41 cellular contexts compared by ENCODE assay signal in genomic region chr22:22992474-22992873, GRCh38.
"Had no signal": no experiment of that assay in that cellular context is flagged by ENCODE, and none has a peak within 500 bp of the region (broad histone marks: within the 10 kb centered on the region; RNA-seq: fewer than 3 reads in every experiment).

No MANE protein-coding gene starts in this region.

- H3K4me1 ChIP-seq: adrenal gland, ascending aorta, body of pancreas, breast epithelium had no signal

- FAIRE-seq: astrocyte, bronchial epithelial cell had no signal

- H3K27ac ChIP-seq: adrenal gland, ascending aorta, body of pancreas, breast epithelium, cardiac muscle cell had no signal

- H3K4me1 Mint-ChIP-seq: activated naive CD4-positive, alpha-beta T cell treated with anti-CD3 and anti-CD28 coated beads, Interleukin-2, amount 10 ng/mL, durations not matched to agents 7 days and 5 days; activated naive CD4-positive, alpha-beta T cell treated with anti-CD3 and anti-CD28 coated beads, Interleukin-2, amount 50 U/mL, for 24 hours; activated naive CD8-positive, alpha-beta T cell treated with anti-CD3 and anti-CD28 coated beads for 36 hours; activated naive CD8-positive, alpha-beta T cell treated with anti-CD3 and anti-CD28 coated beads, Interleukin-2, amount 10 ng/mL, durations not matched to agents 7 days and 5 days; activated naive CD8-positive, alpha-beta T cell treated with anti-CD3 and anti-CD28 coated beads, Interleukin-2, amount 50 U/mL, for 24 hours; activated T-helper 17 cell treated with anti-CD3 and anti-CD28 coated beads, Interleukin-2, amount 50 U/mL, for 72 hours; brain; central memory CD8-positive, alpha-beta T cell had no signal

- ATAC-seq: activated naive CD4-positive, alpha-beta T cell treated with anti-CD3 and anti-CD28 coated beads, Interleukin-2, amount 50 U/mL, for 72 hours; activated naive CD8-positive, alpha-beta T cell treated with anti-CD3 and anti-CD28 coated beads, Interleukin-2, amount 50 U/mL, for 24 hours; activated T-cell treated with anti-CD3 and anti-CD28 coated beads, Interleukin-2, amount 50 U/mL, for 4 hours; activated T-cell treated with anti-CD3 and anti-CD28 coated beads, Interleukin-2, amount 50 U/mL, for 72 hours; activated T-helper 17 cell treated with anti-CD3 and anti-CD28 coated beads, Interleukin-2, amount 50 U/mL, for 72 hours; body of pancreas had no signal

- DNase-seq: activated effector memory CD4-positive, alpha-beta T cell treated with anti-CD3 and anti-CD28 coated beads, Interleukin-2, amount 50 U/mL, for 16 hours; activated effector memory CD4-positive, alpha-beta T cell treated with Interleukin-2 at 50 U/mL for 16 hours; activated gamma-delta T cell; activated gamma-delta T cell treated with Interleukin-2 at 50 U/mL for 16 hours; activated naive CD4-positive, alpha-beta T cell; activated naive CD4-positive, alpha-beta T cell treated with anti-CD3 and anti-CD28 coated beads for 36 hours; activated naive CD4-positive, alpha-beta T cell treated with anti-CD3 and anti-CD28 coated beads, Interleukin-2, amount 10 ng/mL, durations not matched to agents 7 days and 5 days; activated naive CD4-positive, alpha-beta T cell treated with anti-CD3 and anti-CD28 coated beads, Interleukin-2, amount 50 U/mL, for 16 hours; activated naive CD4-positive, alpha-beta T cell treated with Interleukin-2 at 50 U/mL for 16 hours; activated naive CD8-positive, alpha-beta T cell treated with anti-CD3 and anti-CD28 coated beads for 36 hours; activated naive CD8-positive, alpha-beta T cell treated with anti-CD3 and anti-CD28 coated beads, Interleukin-2, amount 10 ng/mL, durations not matched to agents 7 days and 5 days; activated naive CD8-positive, alpha-beta T cell treated with anti-CD3 and anti-CD28 coated beads, Interleukin-2, amount 50 U/mL, for 24 hours; activated T-cell treated with anti-CD3 and anti-CD28 coated beads for 4 hours; activated T-cell treated with anti-CD3 and anti-CD28 coated beads, Interleukin-2, amount 50 U/mL, for 1 hour; activated T-cell treated with anti-CD3 and anti-CD28 coated beads, Interleukin-2, amount 50 U/mL, for 24 hours; activated T-cell treated with anti-CD3 and anti-CD28 coated beads, Interleukin-2, amount 50 U/mL, for 4 hours; activated T-cell treated with anti-CD3 and anti-CD28 coated beads, Interleukin-2, amount 50 U/mL, for 48 hours; activated T-cell treated with anti-CD3 and anti-CD28 coated beads, Interleukin-2, amount 50 U/mL, for 72 hours; adrenal gland; amniotic stem cell; amygdala; anterior cingulate cortex; aorta; body of pancreas; brain microvascular endothelial cell; caudate nucleus; central memory CD4-positive, alpha-beta T cell; cerebellar nuclear complex had no signal

- H3K4me3 Mint-ChIP-seq: activated naive CD4-positive, alpha-beta T cell treated with anti-CD3 and anti-CD28 coated beads for 36 hours; activated naive CD4-positive, alpha-beta T cell treated with anti-CD3 and anti-CD28 coated beads, Interleukin-2, amount 10 ng/mL, durations not matched to agents 7 days and 5 days; activated naive CD4-positive, alpha-beta T cell treated with anti-CD3 and anti-CD28 coated beads, Interleukin-2, amount 50 U/mL, for 24 hours; activated naive CD8-positive, alpha-beta T cell; activated naive CD8-positive, alpha-beta T cell treated with anti-CD3 and anti-CD28 coated beads for 36 hours; activated naive CD8-positive, alpha-beta T cell treated with anti-CD3 and anti-CD28 coated beads, Interleukin-2, amount 10 ng/mL, durations not matched to agents 7 days and 5 days; activated naive CD8-positive, alpha-beta T cell treated with anti-CD3 and anti-CD28 coated beads, Interleukin-2, amount 50 U/mL, for 24 hours; activated T-cell treated with anti-CD3 and anti-CD28 coated beads, Interleukin-2, amount 50 U/mL, for 24 hours; activated T-cell treated with anti-CD3 and anti-CD28 coated beads, Interleukin-2, amount 50 U/mL, for 4 hours; activated T-cell treated with anti-CD3 and anti-CD28 coated beads, Interleukin-2, amount 50 U/mL, for 72 hours; activated T-helper 1 cell treated with anti-CD3 and anti-CD28 coated beads, Interleukin-12 subunit alpha, Interleukin-12 subunit beta, Interleukin-2, Interleukin-4 antibody, amounts not matched to agents 30 ng/mL and 10 ng/mL and 1 ng/mL, durations not matched to agents 14 hours and 24 hours and 36 hours; activated T-helper 17 cell treated with anti-CD3 and anti-CD28 coated beads, Interleukin-2, amount 50 U/mL, for 72 hours; brain; central memory CD8-positive, alpha-beta T cell had no signal

- H3K27me3 ChIP-seq: adrenal gland, ascending aorta, body of pancreas, breast epithelium, cardiac muscle cell had no signal

- H3K36me3 ChIP-seq: adrenal gland, ascending aorta, brain microvascular endothelial cell, breast epithelium, cardiac muscle cell had no signal

- H3K27ac Mint-ChIP-seq: activated naive CD4-positive, alpha-beta T cell treated with anti-CD3 and anti-CD28 coated beads for 36 hours; activated naive CD4-positive, alpha-beta T cell treated with anti-CD3 and anti-CD28 coated beads, Interleukin-2, amount 10 ng/mL, durations not matched to agents 7 days and 5 days; activated naive CD4-positive, alpha-beta T cell treated with anti-CD3 and anti-CD28 coated beads, Interleukin-2, amount 50 U/mL, for 24 hours; activated naive CD4-positive, alpha-beta T cell treated with anti-CD3 and anti-CD28 coated beads, Interleukin-2, amount 50 U/mL, for 72 hours; activated naive CD8-positive, alpha-beta T cell; activated naive CD8-positive, alpha-beta T cell treated with anti-CD3 and anti-CD28 coated beads for 36 hours; activated naive CD8-positive, alpha-beta T cell treated with anti-CD3 and anti-CD28 coated beads, Interleukin-2, amount 10 ng/mL, durations not matched to agents 7 days and 5 days; activated naive CD8-positive, alpha-beta T cell treated with anti-CD3 and anti-CD28 coated beads, Interleukin-2, amount 50 U/mL, for 24 hours; activated T-cell treated with anti-CD3 and anti-CD28 coated beads, Interleukin-2, amount 50 U/mL, for 24 hours; activated T-cell treated with anti-CD3 and anti-CD28 coated beads, Interleukin-2, amount 50 U/mL, for 72 hours; activated T-helper 1 cell treated with anti-CD3 and anti-CD28 coated beads, Interleukin-12 subunit alpha, Interleukin-12 subunit beta, Interleukin-2, Interleukin-4 antibody, amounts not matched to agents 30 ng/mL and 10 ng/mL and 1 ng/mL, durations not matched to agents 14 hours and 24 hours and 36 hours; activated T-helper 17 cell treated with anti-CD3 and anti-CD28 coated beads, Interleukin-2, amount 50 U/mL, for 72 hours; activated T-helper 2 cell treated with anti-CD3 and anti-CD28 coated beads, Interferon-gamma antibody, Interleukin-2, Interleukin-4, amounts not matched to agents 10 μg/mL and 5 μg/mL and 100 μg/mL, durations not matched to agents 14 hours and 24 hours and 36 hours; brain had no signal

- H3K36me3 Mint-ChIP-seq: brain had no signal

- H3K4me3 ChIP-seq: adrenal gland, ascending aorta, body of pancreas, breast epithelium, cardiac muscle cell had no signal
